14 cellular contexts compared by ENCODE assay signal in the genomic region with DNA sequence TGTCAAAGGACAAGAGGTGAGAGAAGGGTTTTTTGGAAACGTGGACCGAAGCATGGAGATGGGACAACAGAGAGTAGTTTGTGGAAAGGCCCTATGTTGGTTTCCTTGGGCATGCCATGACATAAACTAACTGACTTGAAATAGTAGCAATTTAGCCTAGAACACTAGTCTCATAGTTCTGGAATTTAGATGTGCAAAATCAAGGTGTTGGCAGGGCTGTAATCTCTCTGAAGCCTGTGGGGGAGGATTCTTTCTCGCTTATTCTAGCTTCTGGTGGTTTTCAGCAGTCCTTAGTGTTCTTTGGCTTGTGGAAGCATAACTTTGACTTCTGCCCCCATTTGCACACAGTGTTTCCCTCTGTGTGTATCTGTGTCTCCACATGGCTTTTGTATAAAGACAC.
DNase-seq lines count a peak whose midpoint lies in the region; TF ChIP-seq lines count a peak whose summit lies in the region.
"Had no signal": no experiment of that assay in that cellular context is flagged by ENCODE, and none has a peak within 500 bp of the region (broad histone marks: within the 10 kb centered on the region; RNA-seq: fewer than 3 reads in every experiment).

No MANE protein-coding gene starts in this region.

- no peak overlapping the region for H3K27ac ChIP-seq in GM23248
- no peak overlapping the region for H3K27ac ChIP-seq in RWPE1
- H3K27ac ChIP-seq: HL-60 had no signal

- POLR2A ChIA-PET in RWPE1 (lab: Yijun Ruan, JAX; ENCODE audit: low non-redundant PET): no interaction called here

- DNase-seq in GM23248: peak; percentile 28
- DNase-seq in RWPE1 (ENCODE audit: low spot score): peak; percentile 18
- DNase-seq in choroid plexus epithelial cell (ENCODE audit: low read depth): peak; percentile 58
- peak; percentile 37 for DNase-seq in kidney tubule cell (ENCODE audit: low spot score)
- DNase-seq in NCI-H1436 treated with DMSO at 0.1 percent for 48 hours (lab: John Stamatoyannopoulos, UW): no peak
- DNase-seq in SW480 (ENCODE audit: low spot score): no peak
- no peak for DNase-seq in T-helper 9 cell
- no peak for DNase-seq in SHP77 (lab: John Stamatoyannopoulos, UW)
- DNase-seq: CD4-positive, CD25-positive, alpha-beta regulatory T cell; NCI-H1930; NCI-H446; SK-N-SH had no signal

- H2AFZ ChIP-seq in GM23248: no peak overlapping the region

- no peak overlapping the region for H3K4me3 ChIP-seq in GM23248
- H3K4me3 ChIP-seq in choroid plexus epithelial cell (ENCODE audit: low read depth, low read length): no peak overlapping the region
- H3K4me3 ChIP-seq: HAP-1 had no signal

- 38 to 57% methylated on average over 3 of the region's 3 CpGs for WGBS in GM23248 (ENCODE audit: low coverage in 1 of 2, low lambda C conversion rate in 2 of 2, missing lambda C conversion rate in 2 of 2), 2 experiments

- H3K4me2 ChIP-seq in GM23248 (ENCODE audit: unreplicated experiment): no peak overlapping the region
- H3K4me2 ChIP-seq: SK-N-SH had no signal

- H3F3A ChIP-seq in GM23248 (ENCODE audit: insufficient read depth): no peaks in the 10 kb centered on the region

- no peaks in the 10 kb centered on the region for H3K9me2 ChIP-seq in GM23248 (ENCODE audit: insufficient read depth)
- H3K9me2 ChIP-seq: SK-N-SH had no signal

- in situ Hi-C loops in GM23248 (cut with MboI): no loop called here

- 0 out of 2 replicates have a peak, but pooled peaks cover 3% of the 10 kb centered on the region for H3K27me3 ChIP-seq in GM23248 (replicated peaks; ENCODE audit: insufficient read depth)

- peaks cover 7% of the 10 kb centered on the region; the same call in 1 of the 2 replicates for H3K4me1 ChIP-seq in GM23248 (ENCODE audit: insufficient read depth)
- H3K4me1 ChIP-seq: HAP-1 had no signal

- H3K36me3 ChIP-seq in GM23248 (ENCODE audit: low read depth): no peaks in the 10 kb centered on the region
- H3K36me3 ChIP-seq: HAP-1 had no signal

- no peaks in the 10 kb centered on the region for H3K79me2 ChIP-seq in GM23248 (ENCODE audit: insufficient read depth)

- CTCF ChIA-PET in RWPE1 (lab: Yijun Ruan, JAX): no interaction called here

- no peak overlapping the region for H3K9ac ChIP-seq in GM23248
- H3K9ac ChIP-seq: SK-N-SH had no signal

- no peaks in the 10 kb centered on the region for H3K9me3 ChIP-seq in GM23248 (ENCODE audit: low read depth)
- H3K9me3 ChIP-seq: HAP-1, SK-N-SH had no signal

- no peak for TF ChIP-seq CTCF in RWPE1 (conservative IDR thresholded peaks at IDR 0.05; ENCODE audit: low read depth)
- TF ChIP-seq CTCF in choroid plexus epithelial cell (conservative IDR thresholded peaks at IDR 0.05; ENCODE audit: low read depth, low read length): no peak

- no peaks in the 10 kb centered on the region for H4K20me1 ChIP-seq in GM23248 (ENCODE audit: insufficient read depth)

Comparison
In these comparisons a context has a peak if more than half of its experiments do, and no peak if none do; other contexts are left out.
1. DNase-seq: peak in GM23248 (single experiment), RWPE1 (single experiment), choroid plexus epithelial cell (single experiment) and kidney tubule cell (single experiment); none in NCI-H1436 treated with DMSO at 0.1 percent for 48 hours (single experiment), SW480 (single experiment), T-helper 9 cell (single experiment) and SHP77 (0 of 2).